20 cellular contexts compared by ENCODE assay signal in the genomic region with DNA sequence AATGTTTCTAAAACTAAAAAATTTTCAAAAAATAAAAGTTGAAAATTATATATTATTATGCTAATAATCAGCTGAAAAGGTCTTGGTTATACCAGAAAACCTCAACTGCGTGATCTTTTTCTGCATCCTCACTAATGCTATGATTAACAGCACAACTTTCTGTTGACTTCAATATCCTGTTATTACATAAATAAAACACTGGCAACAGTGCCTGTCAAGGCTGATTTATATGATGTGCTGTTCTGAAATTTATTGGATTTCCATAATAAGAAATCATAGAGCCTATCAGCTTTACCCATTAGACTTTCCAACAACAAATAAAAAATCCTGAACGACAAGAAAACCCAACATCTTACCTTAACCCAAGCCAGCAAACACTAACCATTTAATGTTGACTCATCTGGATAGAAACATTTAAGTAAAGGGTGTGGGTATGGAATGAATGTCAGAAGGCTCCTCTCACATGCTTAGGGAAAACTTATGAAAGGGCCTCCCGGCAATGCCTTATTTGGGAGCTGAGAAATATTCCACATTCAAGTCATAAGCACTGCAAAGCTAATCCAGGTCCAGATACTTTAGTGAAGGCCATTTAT.
A peak's percentile ranks its signal among the peaks of the same experiment; 100 is the strongest.
DNase-seq lines count a peak whose midpoint lies in the region; ATAC-seq, FAIRE-seq and TF ChIP-seq lines count a peak whose summit lies in the region.
"Had no signal": no experiment of that assay in that cellular context is flagged by ENCODE, and none has a peak within 500 bp of the region (broad histone marks: within the 10 kb centered on the region; RNA-seq: fewer than 3 reads in every experiment).

No MANE protein-coding gene starts in this region.

- CTCF ChIA-PET in A673 (lab: Charles Lee) (no interaction called here), H1 (lab: Charles Lee; ENCODE audit: partially characterized antibody) (no interaction called here)

- TF ChIP-seq RAD21 in H1 (IDR thresholded peaks at IDR 0.05 in 1 of 2, conservative IDR thresholded peaks at IDR 0.05 in 1 of 2; ENCODE audit: low read depth in 2 of 2, low read length in 2 of 2): no peak

- H3K27ac ChIP-seq in A673 (ENCODE audit: low read depth, low read length, poor library complexity, severe bottlenecking): peak overlapping the region; percentile 49
- H3K27ac ChIP-seq in H1 (ENCODE audit: low read depth, low read length): no peak overlapping the region
- H3K27ac ChIP-seq in left lung: no peak overlapping the region
- H3K27ac ChIP-seq: colonic mucosa, upper lobe of right lung had no signal

- H2BK12ac ChIP-seq in H1 (ENCODE audit: low read depth, low read length): no peak overlapping the region

- H3K9me3 ChIP-seq in A673 (ENCODE audit: low read depth, low read length, poor library complexity, severe bottlenecking) (no peaks in the 10 kb centered on the region), H1 (ENCODE audit: insufficient read depth in 2 of 2, low read depth in 1 of 2, low read length in 1 of 2) (no peaks in the 10 kb centered on the region), left lung (no peaks in the 10 kb centered on the region)
- H3K9me3 ChIP-seq: colonic mucosa, upper lobe of right lung had no signal

- no peak overlapping the region for H2BK15ac ChIP-seq in H1 (ENCODE audit: low read length)

- H2AFZ ChIP-seq in H1 (ENCODE audit: low read length): no peak overlapping the region

- BruUV-seq in A673 (replicated peaks; lab: Mats Ljungman, UMichigan): no TSS peak

- H3K27me3 ChIP-seq in A673 (replicated peaks; ENCODE audit: insufficient read depth, low read depth, low read length, poor library complexity) (no peaks in the 10 kb centered on the region), H1 (replicated peaks in 1 of 4; ENCODE audit: control insufficient read depth in 3 of 4, extremely low read depth in 1 of 4, insufficient read depth in 3 of 4, low read length in 3 of 4) (no peaks in the 10 kb centered on the region), left lung (no peaks in the 10 kb centered on the region)
- H3K27me3 ChIP-seq: colonic mucosa, upper lobe of right lung had no signal

- no peak overlapping the region for H3K23ac ChIP-seq in H1 (ENCODE audit: insufficient read length)

- H3K36me3 ChIP-seq in A673 (ENCODE audit: insufficient read depth, low read length, poor library complexity, severe bottlenecking) (no peaks in the 10 kb centered on the region), H1 (ENCODE audit: control insufficient read depth in 2 of 4, insufficient read depth in 4 of 4, low read length in 3 of 4) (no peaks in the 10 kb centered on the region), left lung (no peaks in the 10 kb centered on the region)
- H3K36me3 ChIP-seq: colonic mucosa had no signal

- no peak overlapping the region for H2BK20ac ChIP-seq in H1 (ENCODE audit: low read length)

- H2BK5ac ChIP-seq in H1 (ENCODE audit: low read depth, low read length): no peak overlapping the region

- H3K9ac ChIP-seq in H1 (replicated peaks in 1 of 4; ENCODE audit: extremely low read depth in 1 of 4, low read depth in 3 of 4, low read length in 3 of 4): no peak overlapping the region

- no peak for TF ChIP-seq CTCF in A673 (conservative IDR thresholded peaks at IDR 0.05; ENCODE audit: low read depth, low read length)
- TF ChIP-seq CTCF in H1 (IDR thresholded peaks at IDR 0.05; ENCODE audit: control extremely low read depth in 1 of 3, insufficient read depth in 1 of 3, low read depth in 1 of 3, low read length in 3 of 3): no peak
- no peak for TF ChIP-seq CTCF in left lung (IDR thresholded peaks at IDR 0.05)

- intact Hi-C loops in A673 (cut with micrococcal nuclease; ENCODE audit: unreplicated experiment): no loop called here
- intact Hi-C loops in left lung (cut with DNase I): no loop called here
- intact Hi-C loops in posterior cingulate gyrus (cut with DNase I): no loop called here

- TF ChIP-seq EP300 in H1 (IDR thresholded peaks at IDR 0.05; ENCODE audit: borderline replicate concordance in 1 of 2, low read depth in 2 of 2, low read length in 2 of 2): no peak

- no peaks in the 10 kb centered on the region for H3K23me2 ChIP-seq in H1 (ENCODE audit: low read depth, low read length)

- H4K20me1 ChIP-seq in H1 (replicated peaks in 1 of 2; ENCODE audit: control insufficient read depth in 1 of 2, insufficient read depth in 2 of 2, low read length in 2 of 2): no peaks in the 10 kb centered on the region

- H3K4me2 ChIP-seq in H1 (ENCODE audit: insufficient read depth in 1 of 2, low read depth in 2 of 2, low read length in 2 of 2): no peak overlapping the region

- H3K79me2 ChIP-seq in H1 (ENCODE audit: control insufficient read depth in 1 of 2, insufficient read depth in 2 of 2, low read length in 2 of 2): peaks cover 0 to 41% of the 10 kb centered on the region in 2 experiments; a peak in 2 of 4 replicates

- 87% methylated on average over 3 of the region's 3 CpGs; no CpG with 5 or more reads in 1 of the 2 experiments for WGBS in H1 (ENCODE audit: extremely low coverage in 1 of 2, insufficient coverage in 1 of 2, insufficient read length in 1 of 2, insufficient replicate concordance in 2 of 2, low coverage in 1 of 2, low lambda C conversion rate in 2 of 2, missing lambda C conversion rate in 1 of 2), 2 experiments

- no peak for TF ChIP-seq POLR2A in H1 (IDR thresholded peaks at IDR 0.05; ENCODE audit: control extremely low read depth in 1 of 2, low read depth in 2 of 2, low read length in 2 of 2)

- DNase-seq in A673 (ENCODE audit: low spot score) (no peak), NCI-H460 (ENCODE audit: extremely low read depth, low read depth) (peak; percentile 13), H1 (ENCODE audit: low read depth in 1 of 2, low spot score in 2 of 2) (no peak), left lung (no peak), NK-92 (lab: John Stamatoyannopoulos, UW; ENCODE audit: unreplicated experiment) (no peak), posterior cingulate gyrus (no peak), activated T-cell treated with anti-CD3 and anti-CD28 coated beads for 4 hours (no peak)
- DNase-seq: activated CD4-positive, alpha-beta memory T cell treated with anti-CD3 and anti-CD28 coated beads, Interleukin-2, amount 10 ng/mL, durations not matched to agents 7 days and 5 days; colonic mucosa; COR-L47; GDM1; hippocampal formation; left colon; NCI-H1092 treated with DMSO at 0.1 percent for 48 hours; stimulated activated naive CD4-positive, alpha-beta T cell; upper lobe of right lung had no signal

- FAIRE-seq in H1 (lab: Jason Lieb, UNC): peak; percentile 57
- FAIRE-seq: GM12892, K562, TTC549 had no signal

- H3K79me1 ChIP-seq in H1 (ENCODE audit: low read depth, low read length): no peaks in the 10 kb centered on the region; the same call in 1 of the 2 replicates

- no peak overlapping the region for H2AK5ac ChIP-seq in H1 (ENCODE audit: low read depth, low read length)

- ATAC-seq in left lung (peak; percentile 57), HG03565 (IDR thresholded peaks at IDR 0.05; ENCODE audit: unreplicated experiment) (no peak)
- ATAC-seq: K562, left colon, upper lobe of right lung had no signal

- H3K18ac ChIP-seq in H1 (ENCODE audit: extremely low read depth, low read length): no peak overlapping the region

- no peak overlapping the region for H3K4ac ChIP-seq in H1 (replicated peaks; ENCODE audit: insufficient read length, low read depth, low read length)

- POLR2A ChIA-PET in A673 (lab: Charles Lee; ENCODE audit: low non-redundant PET) (interaction anchor here (0.7 kb wide), 1 partner anchor 408 kb away, joined by 3 read pairs; no protein-coding TSS in a partner anchor), H1 (lab: Charles Lee; ENCODE audit: partially characterized antibody) (interaction anchor here (1.1 to 1.8 kb wide), 2 partner anchors 17 to 20 kb away, joined by 3 read pairs; no protein-coding TSS in a partner anchor)

- peaks cover 46% of the 10 kb centered on the region for H3K4me1 ChIP-seq in A673 (ENCODE audit: insufficient read depth, low read length, poor library complexity, severe bottlenecking)
- H3K4me1 ChIP-seq in H1 (replicated peaks in 1 of 4; ENCODE audit: control insufficient read depth in 3 of 4, insufficient read depth in 4 of 4, low read length in 3 of 4): peaks cover 3 to 7% (median 5%) of the 10 kb centered on the region in 4 experiments; a peak in 6 of 7 replicates
- H3K4me1 ChIP-seq in left lung: peaks cover 4 to 26% of the 10 kb centered on the region in 2 donors
- H3K4me1 ChIP-seq: colonic mucosa had no signal

- no peak overlapping the region for H3K56ac ChIP-seq in H1 (replicated peaks; ENCODE audit: insufficient read length, low read depth, low read length)

- H3K4me3 ChIP-seq in A673 (ENCODE audit: low read depth, low read length, poor library complexity, severe bottlenecking): no peak overlapping the region
- H3K4me3 ChIP-seq in H1 (ENCODE audit: extremely low read depth in 1 of 4, insufficient read depth in 2 of 4, low read depth in 3 of 4, low read length in 4 of 4): no peak overlapping the region
- no peak overlapping the region for H3K4me3 ChIP-seq in left lung
- H3K4me3 ChIP-seq: colonic mucosa, K562, upper lobe of right lung had no signal

- no peak overlapping the region for H2BK120ac ChIP-seq in H1 (replicated peaks; ENCODE audit: low read depth, low read length)

- H4K8ac ChIP-seq in H1 (ENCODE audit: extremely low read depth, insufficient read depth, low read length): no peak overlapping the region

- H3K14ac ChIP-seq in H1 (ENCODE audit: insufficient read length): no peak overlapping the region

- H4K91ac ChIP-seq in H1 (replicated peaks; ENCODE audit: insufficient read length, low read length): no peak overlapping the region

- no peak overlapping the region for H4K5ac ChIP-seq in H1 (ENCODE audit: insufficient read length, low read depth, low read length)

TF ChIP-seq in H1, 55 proteins besides CTCF, POLR2A, EP300 and RAD21 (continues in another document):
- no peak for TF ChIP-seq POLR2AphosphoS5 (IDR thresholded peaks at IDR 0.05; ENCODE audit: low read depth, low read length)
- no peak for TF ChIP-seq SP4 (IDR thresholded peaks at IDR 0.05; ENCODE audit: low read length)
- no peak for TF ChIP-seq KDM4A (IDR thresholded peaks at IDR 0.05; ENCODE audit: low read depth, low read length, severe bottlenecking)
- TF ChIP-seq SAP30 (IDR thresholded peaks at IDR 0.05; ENCODE audit: insufficient read depth, insufficient replicate concordance, low read length): no peak
- no peak for TF ChIP-seq JUND (IDR thresholded peaks at IDR 0.05; ENCODE audit: low read length)
- no peak for TF ChIP-seq GTF2F1 (IDR thresholded peaks at IDR 0.05; ENCODE audit: borderline replicate concordance, low read depth, low read length)
- TF ChIP-seq RXRA (IDR thresholded peaks at IDR 0.05; ENCODE audit: insufficient read depth, low read depth, low read length): no peak
- TF ChIP-seq, protein P1, sequence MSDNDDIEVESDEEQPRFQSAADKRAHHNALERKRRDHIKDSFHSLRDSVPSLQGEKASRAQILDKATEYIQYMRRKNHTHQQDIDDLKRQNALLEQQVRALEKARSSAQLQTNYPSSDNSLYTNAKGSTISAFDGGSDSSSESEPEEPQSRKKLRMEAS (IDR thresholded peaks at IDR 0.05): no peak
- no peak for TF ChIP-seq SIN3A (conservative IDR thresholded peaks at IDR 0.05 in 1 of 2, IDR thresholded peaks at IDR 0.05 in 1 of 2; ENCODE audit: low read depth in 1 of 2, low read length in 2 of 2)
- TF ChIP-seq RNF2 (IDR thresholded peaks at IDR 0.05; ENCODE audit: borderline replicate concordance, low read depth, low read length, missing control alignments, poor library complexity, severe bottlenecking): no peak
- TF ChIP-seq JUN (IDR thresholded peaks at IDR 0.05; ENCODE audit: low read depth, low read length): no peak
